12 cellular contexts compared by ENCODE assay signal in genomic region chr14:38481939-38482678, GRCh38.
DNase-seq lines count a peak whose midpoint lies in the region; ATAC-seq and TF ChIP-seq lines count a peak whose summit lies in the region.
"Had no signal": no experiment of that assay in that cellular context is flagged by ENCODE, and none has a peak within 500 bp of the region (broad histone marks: within the 10 kb centered on the region; RNA-seq: fewer than 3 reads in every experiment).

No MANE protein-coding gene starts in this region.

- peak; percentile 95 for ATAC-seq in left lung

- DNase-seq in DMS153 (lab: John Stamatoyannopoulos, UW), result peak; percentile 97
- DNase-seq in NCI-H1092 (lab: John Stamatoyannopoulos, UW), result peak; percentile 76
- peak; percentile 57 for DNase-seq in T1000 (lab: John Stamatoyannopoulos, UW)
- DNase-seq in left lung, result peak in 1 of 2 donors; percentile 67
- DNase-seq in NCI-H2081 (lab: John Stamatoyannopoulos, UW), result no peak
- DNase-seq in medulla oblongata (ENCODE audit: extremely low spot score), result no peak
- DNase-seq in CD1c-positive myeloid dendritic cell (ENCODE audit: extremely low spot score), result no peak
- DNase-seq in midbrain (lab: John Stamatoyannopoulos, UW), result no peak
- DNase-seq: activated CD4-positive, CD25-positive, alpha-beta regulatory T cell treated with anti-CD3 and anti-CD28 coated beads, Interleukin-2, amount 50 U/mL, for 72 hours; COR-L47; NCI-H2107 had no signal

- H3K4me1 ChIP-seq in left lung, result no peaks in the 10 kb centered on the region
- H3K4me1 ChIP-seq: SJSA1 had no signal

- peaks cover 0 to 20% of the 10 kb centered on the region in 2 donors for H3K9me3 ChIP-seq in left lung
- H3K9me3 ChIP-seq: SJSA1 had no signal

- H3K4me3 ChIP-seq in left lung, result no peak overlapping the region
- H3K4me3 ChIP-seq: SJSA1 had no signal

- H3K36me3 ChIP-seq in left lung, result no peaks in the 10 kb centered on the region
- H3K36me3 ChIP-seq: SJSA1 had no signal

- intact Hi-C loops in left lung (cut with DNase I), result no loop called here

- no peak for TF ChIP-seq CTCF in left lung (IDR thresholded peaks at IDR 0.05)

- H3K27ac ChIP-seq in left lung, result peak overlapping the region in 1 of 2 donors; percentile 49
- H3K27ac ChIP-seq: SJSA1 had no signal

- no peaks in the 10 kb centered on the region for H3K27me3 ChIP-seq in left lung
- H3K27me3 ChIP-seq: SJSA1 had no signal

Comparison
In these comparisons a context has a peak if more than half of its experiments do, and no peak if none do; other contexts are left out.
1. DNase-seq: peak in DMS153 (single experiment), NCI-H1092 (single experiment) and T1000 (single experiment); none in NCI-H2081 (0 of 2), medulla oblongata (single experiment), CD1c-positive myeloid dendritic cell (single experiment) and midbrain (single experiment).